16 cellular contexts compared by ENCODE assay signal in the genomic region with DNA sequence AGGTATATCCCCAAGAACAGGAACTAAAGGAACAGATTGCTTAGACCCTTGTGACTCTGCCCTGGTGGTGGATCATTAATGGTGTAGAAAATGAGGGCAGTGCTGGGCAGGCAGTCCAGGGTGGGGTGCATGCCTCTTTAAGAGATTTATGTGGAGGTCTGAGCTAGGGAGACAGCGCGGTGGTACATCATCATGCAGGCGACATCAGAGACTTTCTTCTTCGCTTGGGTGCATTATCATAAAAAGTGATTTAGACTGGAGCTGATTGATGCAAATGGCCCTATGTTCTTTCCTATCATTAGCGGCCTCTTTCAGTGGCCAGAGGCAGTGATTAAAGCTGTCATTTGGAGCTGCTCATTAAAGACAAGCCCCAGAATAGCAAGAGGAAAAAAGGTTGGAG.
"Had no signal": no experiment of that assay in that cellular context is flagged by ENCODE, and none has a peak within 500 bp of the region (broad histone marks: within the 10 kb centered on the region; RNA-seq: fewer than 3 reads in every experiment).

No MANE protein-coding gene starts in this region.

- H3K9me3 ChIP-seq: ascending aorta, left ventricle myocardium inferior, sigmoid colon had no signal

- H3K9me3 Mint-ChIP-seq: activated naive CD8-positive, alpha-beta T cell treated with anti-CD3 and anti-CD28 coated beads, Interleukin-2, amount 50 U/mL, for 24 hours; activated T-helper 1 cell treated with anti-CD3 and anti-CD28 coated beads, Interleukin-12 subunit alpha, Interleukin-12 subunit beta, Interleukin-2, Interleukin-4 antibody, amounts not matched to agents 30 ng/mL and 10 ng/mL and 1 ng/mL, durations not matched to agents 14 hours and 24 hours and 36 hours; memory B cell; natural killer cell treated with Interleukin-12 subunit alpha and Interleukin-12 subunit beta and Interleukin-15 and Interleukin-18, amount 100 ng/mL, for 72 hours had no signal

- H3K4me3 ChIP-seq: ascending aorta, left ventricle myocardium inferior, sigmoid colon had no signal

- H3K27me3 Mint-ChIP-seq: activated CD4-positive, alpha-beta T cell treated with anti-CD3 and anti-CD28 coated beads for 36 hours; activated naive CD8-positive, alpha-beta T cell treated with anti-CD3 and anti-CD28 coated beads, Interleukin-2, amount 50 U/mL, for 24 hours; memory B cell had no signal

- H3K27ac ChIP-seq: ascending aorta, left ventricle myocardium inferior, sigmoid colon, VCaP had no signal

- H3K27ac Mint-ChIP-seq: activated CD4-positive, alpha-beta T cell treated with anti-CD3 and anti-CD28 coated beads for 36 hours; activated CD8-positive, alpha-beta T cell treated with anti-CD3 and anti-CD28 coated beads, Interleukin-2, amount 10 ng/mL, durations not matched to agents 7 days and 5 days; activated naive CD8-positive, alpha-beta T cell treated with anti-CD3 and anti-CD28 coated beads, Interleukin-2, amount 50 U/mL, for 24 hours; activated T-helper 1 cell treated with anti-CD3 and anti-CD28 coated beads, Interleukin-12 subunit alpha, Interleukin-12 subunit beta, Interleukin-2, Interleukin-4 antibody, amounts not matched to agents 30 ng/mL and 10 ng/mL and 1 ng/mL, durations not matched to agents 14 hours and 24 hours and 36 hours had no signal

- H3K36me3 ChIP-seq: ascending aorta, left ventricle myocardium inferior, sigmoid colon had no signal

- H3K4me3 Mint-ChIP-seq: activated CD4-positive, alpha-beta T cell treated with anti-CD3 and anti-CD28 coated beads for 36 hours; activated CD8-positive, alpha-beta T cell treated with anti-CD3 and anti-CD28 coated beads, Interleukin-2, amount 10 ng/mL, durations not matched to agents 7 days and 5 days; activated naive CD8-positive, alpha-beta T cell treated with anti-CD3 and anti-CD28 coated beads, Interleukin-2, amount 50 U/mL, for 24 hours; activated T-helper 1 cell treated with anti-CD3 and anti-CD28 coated beads, Interleukin-12 subunit alpha, Interleukin-12 subunit beta, Interleukin-2, Interleukin-4 antibody, amounts not matched to agents 30 ng/mL and 10 ng/mL and 1 ng/mL, durations not matched to agents 14 hours and 24 hours and 36 hours; memory B cell; natural killer cell treated with Interleukin-12 subunit alpha and Interleukin-12 subunit beta and Interleukin-15 and Interleukin-18, amount 100 ng/mL, for 72 hours had no signal

- H3K36me3 Mint-ChIP-seq: natural killer cell treated with Interleukin-12 subunit alpha and Interleukin-12 subunit beta and Interleukin-15 and Interleukin-18, amount 100 ng/mL, for 72 hours had no signal

- H3K27me3 ChIP-seq: ascending aorta, sigmoid colon had no signal

- H3K4me1 Mint-ChIP-seq: activated CD4-positive, alpha-beta T cell treated with anti-CD3 and anti-CD28 coated beads for 36 hours; activated naive CD8-positive, alpha-beta T cell treated with anti-CD3 and anti-CD28 coated beads, Interleukin-2, amount 50 U/mL, for 24 hours had no signal

- DNase-seq: activated CD4-positive, alpha-beta T cell treated with anti-CD3 and anti-CD28 coated beads for 36 hours; activated CD8-positive, alpha-beta memory T cell treated with anti-CD3 and anti-CD28 coated beads, Interleukin-2, amount 50 U/mL, for 48 hours; activated CD8-positive, alpha-beta T cell treated with anti-CD3 and anti-CD28 coated beads, Interleukin-2, amount 10 ng/mL, durations not matched to agents 7 days and 5 days; activated naive CD4-positive, alpha-beta T cell; activated naive CD8-positive, alpha-beta T cell treated with anti-CD3 and anti-CD28 coated beads, Interleukin-2, amount 50 U/mL, for 24 hours; islet precursor cell; left ventricle myocardium inferior; sigmoid colon; stimulated activated naive CD4-positive, alpha-beta T cell treated with Interleukin-2 at 50 U/mL for 16 hours; T1000; trophoblast cell had no signal

- ATAC-seq: activated CD4-positive, alpha-beta T cell treated with anti-CD3 and anti-CD28 coated beads for 36 hours; activated CD8-positive, alpha-beta T cell treated with anti-CD3 and anti-CD28 coated beads, Interleukin-2, amount 10 ng/mL, durations not matched to agents 7 days and 5 days; activated naive CD8-positive, alpha-beta T cell treated with anti-CD3 and anti-CD28 coated beads, Interleukin-2, amount 50 U/mL, for 24 hours; natural killer cell treated with Interleukin-12 subunit alpha and Interleukin-12 subunit beta and Interleukin-15 and Interleukin-18, amount 100 ng/mL, for 72 hours had no signal
